In genomic region chr10:6163364-6164270, GRCh38 we compare ENCODE assay signal across 1 cellular context.
TF ChIP-seq lines count a peak whose summit lies in the region.

No MANE protein-coding gene starts in this region.

TF ChIP-seq in K562, 482 proteins besides CTCF, POLR2A, EP300 and RAD21 (continued from another document):
- TF ChIP-seq MLLT1 (IDR thresholded peaks at IDR 0.05) (peak in 1 of 2 experiments; percentile 31; a peak in 1 of 4 replicates), CREB1 (IDR thresholded peaks at IDR 0.05) (peak; percentile 84), CREB1 (CRISPR knock-in tag; IDR thresholded peaks at IDR 0.05) (0 out of 2 replicates have a peak, but pooled peaks have one; percentile 44), SIN3A (IDR thresholded peaks at IDR 0.05; ENCODE audit: borderline replicate concordance in 2 of 2, control insufficient read depth in 1 of 2, low read depth in 2 of 2, low read length in 2 of 2) (peak; percentile 41 to 66; a peak in 1 of 4 replicates), ZNF511 (CRISPR knock-in tag; IDR thresholded peaks at IDR 0.05) (peak; percentile 64; the same call in 1 of the 2 replicates), NFXL1 (CRISPR knock-in tag; IDR thresholded peaks at IDR 0.05) (no peak), CHD2 (IDR thresholded peaks at IDR 0.05; ENCODE audit: low read depth, low read length) (no peak), ZBED1 (IDR thresholded peaks at IDR 0.05) (peak; percentile 71; the same call in 1 of the 2 replicates), ID3 (CRISPR knock-in tag; IDR thresholded peaks at IDR 0.05) (no peak), ID3 (tag; IDR thresholded peaks at IDR 0.05) (0 out of 2 replicates have a peak, but pooled peaks have one; percentile 46), BRD9 (IDR thresholded peaks at IDR 0.05; ENCODE audit: low read depth, partially characterized antibody) (no peak), NEUROD1 (IDR thresholded peaks at IDR 0.05; ENCODE audit: borderline replicate concordance, low read depth, low read length, partially characterized antibody) (peak; percentile 78), CBX2 (IDR thresholded peaks at IDR 0.05; ENCODE audit: insufficient read depth, low read length, poor library complexity, severe bottlenecking) (no peak), ATF7 (IDR thresholded peaks at IDR 0.05) (peak; percentile 58; the same call in 1 of the 2 replicates), MAFG (tag; conservative IDR thresholded peaks at IDR 0.05) (no peak), GABPB1 (CRISPR knock-in tag; IDR thresholded peaks at IDR 0.05) (peak; percentile 80; the same call in 1 of the 2 replicates), USF2 (CRISPR knock-in tag; IDR thresholded peaks at IDR 0.05) (peak; percentile 53), NR3C1 (CRISPR knock-in tag; IDR thresholded peaks at IDR 0.05) (peak; percentile 53; the same call in 1 of the 2 replicates), CUX1 (CRISPR knock-in tag; IDR thresholded peaks at IDR 0.05) (peak; percentile 73), SMAD3 (CRISPR knock-in tag; conservative IDR thresholded peaks at IDR 0.05) (no peak), TAF1 (IDR thresholded peaks at IDR 0.05; ENCODE audit: control insufficient read depth, extremely low read depth, insufficient read depth, low read length, severe bottlenecking) (peak; percentile 72), PHF20 (IDR thresholded peaks at IDR 0.05; ENCODE audit: partially characterized antibody) (peak; percentile 74), ARID4B (CRISPR knock-in tag; IDR thresholded peaks at IDR 0.05) (peak; percentile 88), GTF2F1 (IDR thresholded peaks at IDR 0.05; ENCODE audit: low read depth, low read length) (no peak)
